Comparison of ENCODE assay signal across 1 cellular context in genomic region chr19:4533835-4534424, GRCh38.
TF ChIP-seq lines count a peak whose summit lies in the region.

No MANE protein-coding gene starts in this region.

TF ChIP-seq in K562, 482 proteins besides CTCF, POLR2A, EP300 and RAD21:
- TF ChIP-seq HDGF (IDR thresholded peaks at IDR 0.05) (no peak), CREM (IDR thresholded peaks at IDR 0.05; ENCODE audit: low read depth) (no peak), SAFB (IDR thresholded peaks at IDR 0.05; ENCODE audit: borderline replicate concordance, low read depth, low read length) (no peak), BCOR (IDR thresholded peaks at IDR 0.05) (peak; percentile 70; the same call in 1 of the 2 replicates), KDM1A (IDR thresholded peaks at IDR 0.05) (peak in 1 of 2 experiments; percentile 47; a peak in 2 of 4 replicates), RBM25 (IDR thresholded peaks at IDR 0.05; ENCODE audit: low read depth, low read length, severe bottlenecking) (peak; percentile 90), RCOR1 (IDR thresholded peaks at IDR 0.05; ENCODE audit: borderline replicate concordance in 1 of 2, low read depth in 2 of 2, low read length in 2 of 2) (peak in 1 of 2 experiments; percentile 48; a peak in 1 of 4 replicates), USF1 (CRISPR knock-in tag; IDR thresholded peaks at IDR 0.05) (no peak), ADNP (tag; IDR thresholded peaks at IDR 0.05) (peak; percentile 94), CHD4 (IDR thresholded peaks at IDR 0.05; ENCODE audit: insufficient read depth, insufficient replicate concordance, low read depth, low read length, poor library complexity, severe bottlenecking) (peak; percentile 73), THRAP3 (IDR thresholded peaks at IDR 0.05; ENCODE audit: borderline replicate concordance) (no peak), PTBP1 (IDR thresholded peaks at IDR 0.05; ENCODE audit: low read depth, low read length) (0 out of 2 replicates have a peak, but pooled peaks have one; percentile 69), ZKSCAN8 (CRISPR knock-in tag; IDR thresholded peaks at IDR 0.05) (peak; percentile 86), CBX3 (IDR thresholded peaks at IDR 0.05; ENCODE audit: borderline replicate concordance in 1 of 2, low read length in 2 of 2) (0 out of 3 replicates have a peak, but pooled peaks of 1 of the 2 experiments have one; percentile 61)
